ENCODE assay signal across 9 cellular contexts in genomic region chr15:65054333-65055200, GRCh38. TPM values are rescaled to one million over a fixed set of nuclear protein-coding genes. Genes with fewer than 3 reads are reported as not detected.
DNase-seq lines count a peak whose midpoint lies in the region; ATAC-seq and TF ChIP-seq lines count a peak whose summit lies in the region.
"Had no signal": no experiment of that assay in that cellular context is flagged by ENCODE, and none has a peak within 500 bp of the region (broad histone marks: within the 10 kb centered on the region; RNA-seq: fewer than 3 reads in every experiment).

No MANE protein-coding gene starts in this region.

- H3K9me3 Mint-ChIP-seq in osteocyte (ENCODE audit: unreplicated experiment) = no peaks in the 10 kb centered on the region
- H3K9me3 Mint-ChIP-seq: activated naive CD4-positive, alpha-beta T cell treated with anti-CD3 and anti-CD28 coated beads, Interleukin-2, amount 50 U/mL, for 24 hours had no signal

- TF ChIP-seq CTCF in DOHH2 (IDR thresholded peaks at IDR 0.05; ENCODE audit: low read depth, low read length, poor library complexity, severe bottlenecking) (peak; percentile 92), Panc1 (IDR thresholded peaks at IDR 0.05) (peak; percentile 96), gastroesophageal sphincter (IDR thresholded peaks at IDR 0.05) (peak in 3 of 4 experiments; percentile 95 to 96 (median 96)), osteocyte (IDR thresholded peaks at IDR 0.05) (peak; percentile 94), vagina (IDR thresholded peaks at IDR 0.05) (peak; percentile 83 to 92 (median 85))

- H3K4me3 ChIP-seq in DOHH2 (ENCODE audit: low read length) (no peak overlapping the region), Panc1 (ENCODE audit: low read depth in 2 of 2, low read length in 2 of 2) (no peak overlapping the region), gastroesophageal sphincter (no peak overlapping the region), vagina (no peak overlapping the region)

- H3K27ac Mint-ChIP-seq in osteocyte (ENCODE audit: unreplicated experiment) = no peak overlapping the region
- H3K27ac Mint-ChIP-seq: activated naive CD4-positive, alpha-beta T cell treated with anti-CD3 and anti-CD28 coated beads, Interleukin-2, amount 50 U/mL, for 24 hours had no signal

- peaks cover 11% of the 10 kb centered on the region for H3K4me1 ChIP-seq in DOHH2 (ENCODE audit: control insufficient read depth, low read length)
- peaks cover 11% of the 10 kb centered on the region for H3K4me1 ChIP-seq in Panc1 (ENCODE audit: control insufficient read depth, insufficient read depth, low read length)
- H3K4me1 ChIP-seq in gastroesophageal sphincter = peaks cover 0 to 74% (median 26%) of the 10 kb centered on the region in 3 donors
- H3K4me1 ChIP-seq in vagina = peaks cover 38% of the 10 kb centered on the region

- H3F3A ChIP-seq in DOHH2 (ENCODE audit: control insufficient read depth, insufficient read depth) = no peaks in the 10 kb centered on the region

- no peaks in the 10 kb centered on the region for H3K36me3 ChIP-seq in DOHH2 (ENCODE audit: control insufficient read depth, low read length)
- H3K36me3 ChIP-seq in Panc1 (ENCODE audit: control insufficient read depth, insufficient read depth, low read length) = no peaks in the 10 kb centered on the region
- H3K36me3 ChIP-seq in gastroesophageal sphincter = peaks cover 0 to 86% of the 10 kb centered on the region in 2 donors
- H3K36me3 ChIP-seq in vagina = peaks cover 0 to 13% of the 10 kb centered on the region in 2 donors

- H4K20me1 ChIP-seq in DOHH2 (ENCODE audit: control insufficient read depth, insufficient read depth, low read depth, low read length) = no peaks in the 10 kb centered on the region

- H3K9me2 ChIP-seq in DOHH2 (replicated peaks; ENCODE audit: control insufficient read depth, low read length) = no peaks in the 10 kb centered on the region

- TF ChIP-seq POLR2A in gastroesophageal sphincter (IDR thresholded peaks at IDR 0.05) (no peak), vagina (IDR thresholded peaks at IDR 0.05) (no peak)

- H3K4me3 Mint-ChIP-seq in osteocyte (ENCODE audit: unreplicated experiment) = no peak overlapping the region
- H3K4me3 Mint-ChIP-seq: activated naive CD4-positive, alpha-beta T cell treated with anti-CD3 and anti-CD28 coated beads, Interleukin-2, amount 50 U/mL, for 24 hours had no signal

- intact Hi-C loops in Panc1 (cut with micrococcal nuclease; ENCODE audit: unreplicated experiment) (loop anchor here (1.0 kb wide), 1 partner anchor 24 kb away; no protein-coding TSS in a partner anchor), vagina (cut with DNase I) (loop anchor here (5.0 kb wide), 1 partner anchor 33 kb away; no protein-coding TSS in a partner anchor)

- no TSS peak for BruUV-seq in Panc1 (replicated peaks; lab: Mats Ljungman, UMichigan)

- no peak overlapping the region for H3K4me2 ChIP-seq in DOHH2 (ENCODE audit: low read length)

- DNase-seq in HT1080 (ENCODE audit: low read depth) = peak; percentile 60
- DNase-seq in Panc1 (ENCODE audit: low read depth, low spot score) = no peak
- peak; percentile 77 for DNase-seq in activated effector memory CD4-positive, alpha-beta T cell treated with anti-CD3 and anti-CD28 coated beads, Interleukin-2, amount 50 U/mL, for 16 hours
- peak; percentile 91 for DNase-seq in osteocyte (ENCODE audit: extremely low spot score, unreplicated experiment)
- DNase-seq in vagina (ENCODE audit: extremely low spot score in 2 of 2) = peak in 1 of 2 donors; percentile 85
- DNase-seq in NCI-H187 treated with DMSO at 0.1 percent for 48 hours (lab: John Stamatoyannopoulos, UW) = no peak

- peaks cover 25% of the 10 kb centered on the region for H3K4me1 Mint-ChIP-seq in osteocyte (ENCODE audit: unreplicated experiment)

- no peaks in the 10 kb centered on the region; the same call in 1 of the 2 replicates for H3K27me3 ChIP-seq in DOHH2 (ENCODE audit: control insufficient read depth, low read length)
- no peaks in the 10 kb centered on the region for H3K27me3 ChIP-seq in Panc1 (ENCODE audit: control insufficient read depth, insufficient read depth, low read length)
- H3K27me3 ChIP-seq in gastroesophageal sphincter = no peaks in the 10 kb centered on the region
- no peaks in the 10 kb centered on the region for H3K27me3 ChIP-seq in vagina

- no peaks in the 10 kb centered on the region for H3K9me3 ChIP-seq in DOHH2 (ENCODE audit: control insufficient read depth, insufficient read depth, low read length)
- no peaks in the 10 kb centered on the region for H3K9me3 ChIP-seq in Panc1 (ENCODE audit: control insufficient read depth, insufficient read depth, low read depth, low read length)
- no peaks in the 10 kb centered on the region for H3K9me3 ChIP-seq in gastroesophageal sphincter
- no peaks in the 10 kb centered on the region for H3K9me3 ChIP-seq in vagina

- no peaks in the 10 kb centered on the region for H3K79me2 ChIP-seq in DOHH2 (ENCODE audit: control insufficient read depth, low read length)

- 4% methylated on average over 4 of the region's 26 CpGs; no CpG with 5 or more reads in 1 of the 2 donors for WGBS in gastroesophageal sphincter (ENCODE audit: low coverage in 1 of 2), 2 donors

- CTCF ChIA-PET in Panc1 (lab: Charles Lee) = interaction anchor here (0.6 to 1.2 kb wide), 3 partner anchors 23 to 32 kb away, joined by 4 to 5 read pairs (median 4); no protein-coding TSS in a partner anchor

- H3K27me3 Mint-ChIP-seq in osteocyte (ENCODE audit: unreplicated experiment) = no peaks in the 10 kb centered on the region
- H3K27me3 Mint-ChIP-seq: activated naive CD4-positive, alpha-beta T cell treated with anti-CD3 and anti-CD28 coated beads, Interleukin-2, amount 50 U/mL, for 24 hours had no signal

- no peak for TF ChIP-seq EP300 in gastroesophageal sphincter (IDR thresholded peaks at IDR 0.05)

- H3K36me3 Mint-ChIP-seq in osteocyte (ENCODE audit: unreplicated experiment) = peaks cover 1% of the 10 kb centered on the region
- H3K36me3 Mint-ChIP-seq: activated naive CD4-positive, alpha-beta T cell treated with anti-CD3 and anti-CD28 coated beads, Interleukin-2, amount 50 U/mL, for 24 hours had no signal

- H3K27ac ChIP-seq in DOHH2 (ENCODE audit: low read depth, low read length) (no peak overlapping the region), Panc1 (ENCODE audit: low read length) (no peak overlapping the region), gastroesophageal sphincter (peak overlapping the region; percentile 1 to 95 (median 84)), vagina (peak overlapping the region; percentile 55)

- POLR2A ChIA-PET in Panc1 (lab: Charles Lee) = interaction anchor here (0.5 kb wide), 1 partner anchor 54 kb away, joined by 6 read pairs; no protein-coding TSS in a partner anchor

- ATAC-seq in Panc1 (peak; percentile 90), gastroesophageal sphincter (peak; percentile 70)

- in situ Hi-C loops in Panc1 (cut with HindIII; ENCODE audit: low pct_unique_long_range_greater_than_20kb, low sequenced_read_pairs) = no loop called here

RNA-seq across cellular contexts. Expression of gene SLC51B, which starts 9.4 kb away (rescaled TPM):
- total RNA-seq in HT1080 (2014; rRNA removed; shearing (Covaris generic)) = not detected in 2 replicates
- polyA plus RNA-seq in HT1080 (2015; cell fraction: cytosol; rRNA removed) = not detected in 2 replicates
- polyA plus RNA-seq in HT1080 (2015; cell fraction: nucleus; rRNA removed) = not detected in 2 replicates
- 0.51 TPM for total RNA-seq in Panc1 (2021; ENCODE audit: unreplicated experiment)
- 0.40 TPM for polyA plus RNA-seq in Panc1 (2012; ENCODE audit: insufficient read length)
- not detected for total RNA-seq in gastroesophageal sphincter
- total RNA-seq in osteocyte = not detected in 2 replicates
- total RNA-seq in vagina = not detected

RNA-seq across cellular contexts. Expression of gene RASL12, which starts 13.2 kb away (rescaled TPM):
- not detected in 2 replicates for total RNA-seq in HT1080 (2014; rRNA removed; shearing (Covaris generic))
- not detected in 2 replicates for polyA plus RNA-seq in HT1080 (2015; cell fraction: cytosol; rRNA removed)
- not detected in 2 replicates for polyA plus RNA-seq in HT1080 (2015; cell fraction: nucleus; rRNA removed)
- 0.67 TPM for total RNA-seq in Panc1 (2021; ENCODE audit: unreplicated experiment)
- polyA plus RNA-seq in Panc1 (2012; ENCODE audit: insufficient read length) = 0.85 TPM
- total RNA-seq in gastroesophageal sphincter = 100 to 1,000 TPM in 3 of 4 donors, 10 to 100 TPM in 1; 43.2 to 244 (median 179) TPM
- 0.73 and 0.78 TPM in 2 replicates for total RNA-seq in osteocyte
- 85.7 TPM for total RNA-seq in vagina

RNA-seq across cellular contexts. Expression of gene KBTBD13, which starts 22.0 kb away (rescaled TPM):
- total RNA-seq in HT1080 (2014; rRNA removed; shearing (Covaris generic)) = not detected in 2 replicates
- not detected in 2 replicates for polyA plus RNA-seq in HT1080 (2015; cell fraction: cytosol; rRNA removed)
- polyA plus RNA-seq in HT1080 (2015; cell fraction: nucleus; rRNA removed) = not detected in 2 replicates
- total RNA-seq in Panc1 (2021; ENCODE audit: unreplicated experiment) = not detected
- polyA plus RNA-seq in Panc1 (2012; ENCODE audit: insufficient read length) = not detected
- not detected for total RNA-seq in gastroesophageal sphincter
- not detected in 2 replicates for total RNA-seq in osteocyte
- not detected for total RNA-seq in vagina

RNA-seq across cellular contexts. Expression of gene MTFMT, which starts 25.1 kb away (rescaled TPM):
- total RNA-seq in HT1080 (2014; rRNA removed; shearing (Covaris generic)) = 23.7 and 32.2 TPM in 2 replicates
- 17.0 and 18.0 TPM in 2 replicates for polyA plus RNA-seq in HT1080 (2015; cell fraction: cytosol; rRNA removed)
- polyA plus RNA-seq in HT1080 (2015; cell fraction: nucleus; rRNA removed) = 9.1 and 9.7 TPM in 2 replicates
- total RNA-seq in Panc1 (2021; ENCODE audit: unreplicated experiment) = 19.4 TPM
- polyA plus RNA-seq in Panc1 (2012; ENCODE audit: insufficient read length) = 14.5 TPM
- 10 to 100 TPM; 21.1 to 36.9 (median 29.4) TPM for total RNA-seq in gastroesophageal sphincter
- 16.3 and 16.9 TPM in 2 replicates for total RNA-seq in osteocyte
- total RNA-seq in vagina = 18.7 TPM

Comparison
In these comparisons a context has a peak if more than half of its experiments do, and no peak if none do; other contexts are left out.
1. H3K27ac ChIP-seq: peak in gastroesophageal sphincter (4 of 4) and vagina (single experiment); none in DOHH2 (single experiment) and Panc1 (single experiment).
2. DNase-seq: peak in HT1080 (single experiment), activated effector memory CD4-positive, alpha-beta T cell treated with anti-CD3 and anti-CD28 coated beads, Interleukin-2, amount 50 U/mL, for 16 hours (single experiment) and osteocyte (single experiment); none in Panc1 (single experiment) and NCI-H187 treated with DMSO at 0.1 percent for 48 hours (single experiment).
3. RNA of gene RASL12, which starts 13.2 kb away (total RNA-seq): 43.2 to 244 TPM in gastroesophageal sphincter and 85.7 TPM in vagina (single experiment); 0.73 to 0.78 TPM in osteocyte, 0.67 TPM in Panc1 (single experiment) and not detected in HT1080; every median in the first group is over 10 times any median in the second.
4. Peak in every context shown above with its lines, with median percentiles within 50 percentile points of each other: CTCF ChIP-seq.